ENCODE assay signal across 32 cellular contexts in genomic region chr18:33270297-33270696, GRCh38.
"Had no signal": no experiment of that assay in that cellular context is flagged by ENCODE, and none has a peak within 500 bp of the region (broad histone marks: within the 10 kb centered on the region; RNA-seq: fewer than 3 reads in every experiment).

No MANE protein-coding gene starts in this region.

- H3K27ac ChIP-seq: adrenal gland, ascending aorta, body of pancreas, brain microvascular endothelial cell, breast epithelium, cardiac muscle cell had no signal

- DNase-seq: activated effector memory CD4-positive, alpha-beta T cell treated with anti-CD3 and anti-CD28 coated beads, Interleukin-2, amount 50 U/mL, for 16 hours; activated effector memory CD4-positive, alpha-beta T cell treated with Interleukin-2 at 50 U/mL for 16 hours; activated gamma-delta T cell; activated gamma-delta T cell treated with Interleukin-2 at 50 U/mL for 16 hours; activated naive CD4-positive, alpha-beta T cell; activated naive CD4-positive, alpha-beta T cell treated with anti-CD3 and anti-CD28 coated beads for 36 hours; activated naive CD4-positive, alpha-beta T cell treated with anti-CD3 and anti-CD28 coated beads, Interleukin-2, amount 10 ng/mL, durations not matched to agents 7 days and 5 days; activated naive CD4-positive, alpha-beta T cell treated with anti-CD3 and anti-CD28 coated beads, Interleukin-2, amount 50 U/mL, for 16 hours; activated naive CD4-positive, alpha-beta T cell treated with Interleukin-2 at 50 U/mL for 16 hours; activated naive CD8-positive, alpha-beta T cell treated with anti-CD3 and anti-CD28 coated beads for 36 hours; activated naive CD8-positive, alpha-beta T cell treated with anti-CD3 and anti-CD28 coated beads, Interleukin-2, amount 10 ng/mL, durations not matched to agents 7 days and 5 days; activated naive CD8-positive, alpha-beta T cell treated with anti-CD3 and anti-CD28 coated beads, Interleukin-2, amount 50 U/mL, for 24 hours; activated T-cell treated with anti-CD3 and anti-CD28 coated beads, Interleukin-2, amount 50 U/mL, for 1 hour; activated T-cell treated with anti-CD3 and anti-CD28 coated beads, Interleukin-2, amount 50 U/mL, for 24 hours; activated T-cell treated with anti-CD3 and anti-CD28 coated beads, Interleukin-2, amount 50 U/mL, for 4 hours; activated T-cell treated with anti-CD3 and anti-CD28 coated beads, Interleukin-2, amount 50 U/mL, for 48 hours; activated T-cell treated with anti-CD3 and anti-CD28 coated beads, Interleukin-2, amount 50 U/mL, for 72 hours; adrenal gland; amniotic stem cell; amygdala; anterior cingulate cortex; aorta; body of pancreas; brain microvascular endothelial cell; caudate nucleus; central memory CD4-positive, alpha-beta T cell; cerebellar nuclear complex had no signal

- H3K4me3 ChIP-seq: adrenal gland, ascending aorta, body of pancreas, breast epithelium, cardiac muscle cell had no signal

- H3K27me3 ChIP-seq: adrenal gland, ascending aorta, body of pancreas, brain microvascular endothelial cell, breast epithelium, cardiac muscle cell had no signal

- ATAC-seq: activated naive CD4-positive, alpha-beta T cell treated with anti-CD3 and anti-CD28 coated beads, Interleukin-2, amount 50 U/mL, for 72 hours; activated naive CD8-positive, alpha-beta T cell treated with anti-CD3 and anti-CD28 coated beads, Interleukin-2, amount 50 U/mL, for 24 hours; activated T-cell treated with anti-CD3 and anti-CD28 coated beads, Interleukin-2, amount 50 U/mL, for 4 hours; activated T-cell treated with anti-CD3 and anti-CD28 coated beads, Interleukin-2, amount 50 U/mL, for 72 hours; activated T-helper 17 cell treated with anti-CD3 and anti-CD28 coated beads, Interleukin-2, amount 50 U/mL, for 72 hours; body of pancreas had no signal

- H3K9me3 ChIP-seq: adrenal gland, ascending aorta, body of pancreas, breast epithelium had no signal

- H3K36me3 ChIP-seq: adrenal gland, ascending aorta, brain microvascular endothelial cell, breast epithelium, cardiac muscle cell had no signal
